ENCODE assay signal across 8 cellular contexts in genomic region chr17:7914771-7915610, GRCh38. TPM values are rescaled to one million over a fixed set of nuclear protein-coding genes. Genes with fewer than 3 reads are reported as not detected.
A peak's percentile ranks its signal among the peaks of the same experiment; 100 is the strongest.
DNase-seq lines count a peak whose midpoint lies in the region; FAIRE-seq and TF ChIP-seq lines count a peak whose summit lies in the region.

No MANE protein-coding gene starts in this region.

- intact Hi-C loops in esophagus squamous epithelium (cut with DNase I), result loop anchor here (5.0 kb wide), 1 partner anchor 72 kb away; no protein-coding TSS in a partner anchor

- TF ChIP-seq EP300 in SK-N-SH (IDR thresholded peaks at IDR 0.05; ENCODE audit: borderline replicate concordance in 1 of 2, low read depth in 1 of 2, low read length in 1 of 2), result no peak

- H3K27me3 ChIP-seq in SK-N-SH (ENCODE audit: insufficient read depth), result no peaks in the 10 kb centered on the region
- no peaks in the 10 kb centered on the region for H3K27me3 ChIP-seq in esophagus squamous epithelium
- H3K27me3 ChIP-seq in neutrophil, result no peaks in the 10 kb centered on the region

- no peaks in the 10 kb centered on the region for H3K9me3 ChIP-seq in SK-N-SH
- no peaks in the 10 kb centered on the region for H3K9me3 ChIP-seq in esophagus squamous epithelium
- no peaks in the 10 kb centered on the region for H3K9me3 ChIP-seq in neutrophil

- H3K9me2 ChIP-seq in SK-N-SH, result no peaks in the 10 kb centered on the region

- peak overlapping the region; percentile 52 for H3K9ac ChIP-seq in SK-N-SH

- H3K4me1 ChIP-seq in SK-N-SH (ENCODE audit: control insufficient read depth in 1 of 2, insufficient read depth in 2 of 2, low read depth in 1 of 2, low read length in 1 of 2), result peaks cover 14 to 18% of the 10 kb centered on the region in 2 experiments; a peak in 2 of 4 replicates
- peaks cover 20 to 39% (median 23%) of the 10 kb centered on the region in 3 donors for H3K4me1 ChIP-seq in esophagus squamous epithelium
- peaks cover 26 to 27% of the 10 kb centered on the region in 2 experiments for H3K4me1 ChIP-seq in neutrophil (ENCODE audit: control insufficient read depth in 1 of 2, insufficient read depth in 1 of 2, low read depth in 1 of 2, low read length in 1 of 2)

- H3K27ac ChIP-seq in SK-N-SH (ENCODE audit: low read depth in 2 of 2, low read length in 1 of 2) (peak overlapping the region; percentile 60 to 90), esophagus squamous epithelium (peak overlapping the region; percentile 92 to 99 (median 94)), neutrophil (peak overlapping the region; percentile 88)

- no peaks in the 10 kb centered on the region for H4K20me1 ChIP-seq in SK-N-SH (ENCODE audit: insufficient read depth)

- TF ChIP-seq POLR2A in H54 (IDR thresholded peaks at IDR 0.05; ENCODE audit: low read depth, low read length) (no peak), esophagus squamous epithelium (IDR thresholded peaks at IDR 0.05) (no peak)

- TF ChIP-seq CTCF in SK-N-SH (IDR thresholded peaks at IDR 0.05) (no peak), esophagus squamous epithelium (IDR thresholded peaks at IDR 0.05) (no peak), neutrophil (IDR thresholded peaks at IDR 0.05) (no peak)

- no peak for FAIRE-seq in H54 (lab: Jason Lieb, UNC)

- WGBS in SK-N-SH (ENCODE audit: low lambda C conversion rate), result 23% methylated on average over 20 of the region's 20 CpGs
- 12 to 13% methylated on average over 10 to 12 of the region's 20 CpGs for whole genome bisulfite sequencing in esophagus squamous epithelium, 2 donors

- CTCF ChIA-PET in SK-N-SH (lab: Yijun Ruan, JAX), result interaction anchor here (0.6 to 5.7 kb wide), 18 partner anchors 12 to 780 kb away, joined by 3 to 65 read pairs (median 4); partner anchors contain the start of genes ALOX15B, CHD3, CNTROB and KCNAB3

- H3K4me3 ChIP-seq in SK-N-SH (ENCODE audit: low read depth in 2 of 2, low read length in 1 of 2), result peak overlapping the region; percentile 57 to 62
- peak overlapping the region; percentile 47 to 82 (median 64) for H3K4me3 ChIP-seq in esophagus squamous epithelium
- peak overlapping the region; percentile 89 to 98 for H3K4me3 ChIP-seq in neutrophil (ENCODE audit: low read depth in 1 of 2, low read length in 1 of 2)

- H3K79me2 ChIP-seq in SK-N-SH (ENCODE audit: insufficient read depth), result no peaks in the 10 kb centered on the region

- no peak for TF ChIP-seq RAD21 in SK-N-SH (IDR thresholded peaks at IDR 0.05; ENCODE audit: low read length)

- POLR2A ChIA-PET in SK-N-SH (lab: Yijun Ruan, JAX), result interaction anchor here (0.9 to 1.9 kb wide), 6 partner anchors 12 to 126 kb away, joined by 3 to 8 read pairs (median 3); partner anchors contain the start of genes CNTROB and TRAPPC1

- peak overlapping the region; percentile 90 for H3K4me2 ChIP-seq in SK-N-SH

- H2AFZ ChIP-seq in SK-N-SH (ENCODE audit: low read depth), result peak overlapping the region; percentile 83

- peaks cover 36% of the 10 kb centered on the region for H3F3A ChIP-seq in SK-N-SH (replicated peaks; ENCODE audit: insufficient read depth)

- H3K36me3 ChIP-seq in SK-N-SH (replicated peaks in 1 of 2; ENCODE audit: control insufficient read depth in 1 of 2, insufficient read depth in 2 of 2, low read length in 1 of 2), result peaks cover 3 to 23% of the 10 kb centered on the region in 2 experiments
- peaks cover 9 to 24% (median 17%) of the 10 kb centered on the region in 3 donors for H3K36me3 ChIP-seq in esophagus squamous epithelium
- H3K36me3 ChIP-seq in neutrophil, result peaks cover 25% of the 10 kb centered on the region

- peak; percentile 53 for DNase-seq in CD1c-positive myeloid dendritic cell (ENCODE audit: extremely low spot score)
- peak; percentile 50 for DNase-seq in H54 (ENCODE audit: insufficient read length, low spot score)
- DNase-seq in SK-N-SH, result no peak
- no peak for DNase-seq in esophagus squamous epithelium (lab: John Stamatoyannopoulos, UW)
- no peak for DNase-seq in DMS79 (lab: John Stamatoyannopoulos, UW)
- no peak for DNase-seq in stimulated activated CD4-positive, alpha-beta T cell treated with anti-CD3 and anti-CD28 coated beads, Interleukin-4, amount 100 ng/mL, for 4 hours
- no peak for DNase-seq in GF-D8 (lab: John Stamatoyannopoulos, UW)

TF ChIP-seq in SK-N-SH, 30 proteins besides CTCF, POLR2A, EP300 and RAD21:
- TF ChIP-seq ELF1 (IDR thresholded peaks at IDR 0.05) (no peak), USF2 (IDR thresholded peaks at IDR 0.05; ENCODE audit: borderline replicate concordance, low read depth, low read length) (no peak), TCF12 (IDR thresholded peaks at IDR 0.05) (no peak), USF1 (IDR thresholded peaks at IDR 0.05; ENCODE audit: borderline replicate concordance, low read depth) (no peak), FOXM1 (IDR thresholded peaks at IDR 0.05; ENCODE audit: low read depth) (no peak), GATA2 (CRISPR knock-in tag; IDR thresholded peaks at IDR 0.05) (no peak), RXRA (IDR thresholded peaks at IDR 0.05; ENCODE audit: borderline replicate concordance, low read depth) (no peak), GABPA (IDR thresholded peaks at IDR 0.05; ENCODE audit: low read depth) (no peak), SIN3A (IDR thresholded peaks at IDR 0.05; ENCODE audit: borderline replicate concordance, low read depth, low read length) (no peak), CHD2 (IDR thresholded peaks at IDR 0.05; ENCODE audit: low read length, partially characterized antibody) (no peak), FOSL2 (IDR thresholded peaks at IDR 0.05; ENCODE audit: borderline replicate concordance, low read depth) (no peak), MXI1 (IDR thresholded peaks at IDR 0.05; ENCODE audit: low read depth, low read length) (no peak; the same call in 1 of the 2 replicates), JUND (IDR thresholded peaks at IDR 0.05) (no peak)

RNA-seq across cellular contexts. Expression of gene RNF227, which starts 1.1 kb away (rescaled TPM):
- polyA plus RNA-seq in SK-N-SH (2012; rRNA removed), result 7.4 and 9.0 TPM in 2 replicates
- polyA plus RNA-seq in SK-N-SH (2012; cell fraction: cytosol; rRNA removed), result 6.0 and 10.3 TPM in 2 replicates
- polyA plus RNA-seq in SK-N-SH (2012; cell fraction: nucleus; rRNA removed), result 10.3 and 20.5 TPM in 2 replicates
- 1 to 10 TPM in 3 of 4 donors, under 1 TPM in 1; 0.94 to 8.6 (median 5.7) TPM for total RNA-seq in esophagus squamous epithelium

RNA-seq across cellular contexts. Expression of gene KCNAB3, which starts 14.7 kb away (rescaled TPM):
- 4.4 and 5.1 TPM in 2 replicates for polyA plus RNA-seq in SK-N-SH (2012; rRNA removed)
- 0.80 and 1.3 TPM in 2 replicates for polyA plus RNA-seq in SK-N-SH (2012; cell fraction: cytosol; rRNA removed)
- polyA plus RNA-seq in SK-N-SH (2012; cell fraction: nucleus; rRNA removed), result 50.1 and 51.1 TPM in 2 replicates
- 1 to 10 TPM in 1 of 4 donors, under 1 TPM in 1, not detected in 2; 0.95 to 1.1 TPM for total RNA-seq in esophagus squamous epithelium

RNA-seq across cellular contexts. Expression of gene TRAPPC1, which starts 16.8 kb away (rescaled TPM):
- 390 and 555 TPM in 2 replicates for polyA plus RNA-seq in SK-N-SH (2012; rRNA removed)
- 477 and 538 TPM in 2 replicates for polyA plus RNA-seq in SK-N-SH (2012; cell fraction: cytosol; rRNA removed)
- 138 and 181 TPM in 2 replicates for polyA plus RNA-seq in SK-N-SH (2012; cell fraction: nucleus; rRNA removed)
- total RNA-seq in esophagus squamous epithelium, result 10 to 100 TPM; 31.3 to 71.1 (median 40.3) TPM

RNA-seq across cellular contexts. Expression of gene CNTROB, which starts 17.0 kb away (rescaled TPM):
- polyA plus RNA-seq in SK-N-SH (2012; rRNA removed), result 26.3 and 27.4 TPM in 2 replicates
- polyA plus RNA-seq in SK-N-SH (2012; cell fraction: cytosol; rRNA removed), result 13.4 and 18.4 TPM in 2 replicates
- 98.5 and 103 TPM in 2 replicates for polyA plus RNA-seq in SK-N-SH (2012; cell fraction: nucleus; rRNA removed)
- total RNA-seq in esophagus squamous epithelium, result 10 to 100 TPM; 12.4 to 21.4 (median 13.5) TPM

RNA-seq across cellular contexts. Expression of gene CHD3, which starts 26.4 kb away (rescaled TPM):
- polyA plus RNA-seq in SK-N-SH (2012; rRNA removed), result 55.2 and 56.2 TPM in 2 replicates
- 26.4 and 34.7 TPM in 2 replicates for polyA plus RNA-seq in SK-N-SH (2012; cell fraction: cytosol; rRNA removed)
- 200 and 219 TPM in 2 replicates for polyA plus RNA-seq in SK-N-SH (2012; cell fraction: nucleus; rRNA removed)
- 10 to 100 TPM; 57.7 to 93.5 (median 73.0) TPM for total RNA-seq in esophagus squamous epithelium

Comparison
In these comparisons a context has a peak if more than half of its experiments do, and no peak if none do; other contexts are left out.
1. DNase-seq: peak in CD1c-positive myeloid dendritic cell (single experiment) and H54 (single experiment); none in SK-N-SH (single experiment), esophagus squamous epithelium (single experiment), DMS79 (single experiment), stimulated activated CD4-positive, alpha-beta T cell treated with anti-CD3 and anti-CD28 coated beads, Interleukin-4, amount 100 ng/mL, for 4 hours (0 of 2) and GF-D8 (single experiment).
2. Peak in every context shown above with its lines, with median percentiles within 50 percentile points of each other: H3K27ac ChIP-seq and H3K4me3 ChIP-seq.